In genomic region chr10:123136221-123136805, GRCh38 we compare ENCODE assay signal across 10 cellular contexts. TPM values are rescaled to one million over a fixed set of nuclear protein-coding genes. Genes with fewer than 3 reads are reported as not detected.
DNase-seq lines count a peak whose midpoint lies in the region; ATAC-seq and TF ChIP-seq lines count a peak whose summit lies in the region.
"Had no signal": no experiment of that assay in that cellular context is flagged by ENCODE, and none has a peak within 500 bp of the region (broad histone marks: within the 10 kb centered on the region; RNA-seq: fewer than 3 reads in every experiment).

No MANE protein-coding gene starts in this region.

- H3K4me1 Mint-ChIP-seq in chondrocyte (ENCODE audit: low read depth) (peaks cover 37% of the 10 kb centered on the region), progenitor cell of endocrine pancreas (ENCODE audit: low read depth) (peaks cover 18% of the 10 kb centered on the region)

- H3K4me3 ChIP-seq in HEK293 (ENCODE audit: low read depth, low read length), result peak overlapping the region; percentile 51

- H3K4me1 ChIP-seq in ES-I3 (ENCODE audit: insufficient read depth, low read length) (peaks cover 9% of the 10 kb centered on the region), HEK293 (ENCODE audit: control insufficient read depth, insufficient read depth, low read length) (no peaks in the 10 kb centered on the region)

- no peaks in the 10 kb centered on the region for H3K9me3 ChIP-seq in ES-I3 (ENCODE audit: control insufficient read depth, insufficient read depth, low read length)
- H3K9me3 ChIP-seq in HEK293 (ENCODE audit: control insufficient read depth, insufficient read depth, low read depth, low read length), result no peaks in the 10 kb centered on the region

- no peak for ATAC-seq in GM18861 (IDR thresholded peaks at IDR 0.05; ENCODE audit: unreplicated experiment)
- no peak for ATAC-seq in HG02885 (IDR thresholded peaks at IDR 0.05; ENCODE audit: poor library complexity, unreplicated experiment)

- TF ChIP-seq CTCF in HEK293 (tag by site-specific recombination; IDR thresholded peaks at IDR 0.05) (no peak), chondrocyte (IDR thresholded peaks at IDR 0.05) (no peak), progenitor cell of endocrine pancreas (IDR thresholded peaks at IDR 0.05; ENCODE audit: unreplicated experiment) (no peak)

- CTCF ChIA-PET in HEK293 (lab: Yijun Ruan, JAX), result interaction anchor here (0.6 kb wide), 1 partner anchor 158 kb away, joined by 3 read pairs; no protein-coding TSS in a partner anchor

- H3K27ac Mint-ChIP-seq in chondrocyte (ENCODE audit: unreplicated experiment), result no peak overlapping the region
- H3K27ac Mint-ChIP-seq in progenitor cell of endocrine pancreas, result no peak overlapping the region
- H3K27ac Mint-ChIP-seq: dendritic cell treated with granulocyte-macrophage colony-stimulating factor and Interleukin-4, amounts not matched to agents 40 ng/mL and 50 ng/mL, for 4 days had no signal

- H3K4me3 Mint-ChIP-seq in chondrocyte (ENCODE audit: unreplicated experiment) (peak overlapping the region; percentile 54), progenitor cell of endocrine pancreas (ENCODE audit: low read depth) (peak overlapping the region; percentile 41)

- H3K9me3 Mint-ChIP-seq in chondrocyte (ENCODE audit: low read depth), result no peaks in the 10 kb centered on the region
- H3K9me3 Mint-ChIP-seq in progenitor cell of endocrine pancreas (ENCODE audit: low read depth), result no peaks in the 10 kb centered on the region
- H3K9me3 Mint-ChIP-seq: dendritic cell treated with granulocyte-macrophage colony-stimulating factor and Interleukin-4, amounts not matched to agents 40 ng/mL and 50 ng/mL, for 4 days had no signal

- H3K36me3 Mint-ChIP-seq in chondrocyte (ENCODE audit: low read depth) (peaks cover 3% of the 10 kb centered on the region), progenitor cell of endocrine pancreas (ENCODE audit: insufficient read depth) (no peaks in the 10 kb centered on the region)

- H3K27ac ChIP-seq in HEK293 (ENCODE audit: extremely low read depth, low read depth, low read length), result no peak overlapping the region; the same call in 1 of the 2 replicates

- H3K9ac ChIP-seq in ES-I3 (ENCODE audit: low read depth, low read length), result peak overlapping the region; percentile 37; the same call in 1 of the 2 replicates

- H3K27me3 Mint-ChIP-seq in chondrocyte (ENCODE audit: low read depth) (peaks cover 78% of the 10 kb centered on the region), progenitor cell of endocrine pancreas (peaks cover 85% of the 10 kb centered on the region)

- DNase-seq in chondrocyte (ENCODE audit: low spot score) (peak; percentile 89), progenitor cell of endocrine pancreas (ENCODE audit: low spot score, unreplicated experiment) (no peak)
- no peak for DNase-seq in central memory CD4-positive, alpha-beta T cell
- DNase-seq: activated CD4-positive, CD25-positive, alpha-beta regulatory T cell; NCI-H510A treated with DMSO at 0.1 percent for 48 hours had no signal

- POLR2A ChIA-PET in HEK293 (lab: Yijun Ruan, JAX), result no interaction called here

- H3K36me3 ChIP-seq in ES-I3 (ENCODE audit: insufficient read depth, low read length) (no peaks in the 10 kb centered on the region), HEK293 (ENCODE audit: control insufficient read depth in 2 of 2, insufficient read depth in 1 of 2, low read length in 2 of 2) (no peaks in the 10 kb centered on the region)

TF ChIP-seq in HEK293, 187 proteins besides CTCF, POLR2A, EP300 and RAD21:
- TF ChIP-seq ZNF202 (tag by site-specific recombination; IDR thresholded peaks at IDR 0.05; ENCODE audit: borderline replicate concordance), result 0 out of 2 replicates have a peak, but pooled peaks have one; percentile 4
- TF ChIP-seq ZNF791 (tag by site-specific recombination; IDR thresholded peaks at IDR 0.05), result no peak

RNA-seq across cellular contexts. Expression of gene HMX3, which starts 0.5 kb away (rescaled TPM):
- total RNA-seq in chondrocyte (not detected in 3 replicates), progenitor cell of endocrine pancreas (not detected in 2 replicates)

RNA-seq across cellular contexts. Expression of gene HMX2, which starts 11.6 kb away (rescaled TPM):
- total RNA-seq in chondrocyte (not detected in 3 replicates), progenitor cell of endocrine pancreas (not detected in 2 replicates)

RNA-seq across cellular contexts. Expression of gene BUB3, which starts 17.9 kb away (rescaled TPM):
- total RNA-seq in chondrocyte (69.8 to 74.1 TPM (median 71.9 TPM) in 3 replicates), progenitor cell of endocrine pancreas (92.3 and 93.2 TPM in 2 replicates)
